ENCODE assay signal across 20 cellular contexts in the genomic region with DNA sequence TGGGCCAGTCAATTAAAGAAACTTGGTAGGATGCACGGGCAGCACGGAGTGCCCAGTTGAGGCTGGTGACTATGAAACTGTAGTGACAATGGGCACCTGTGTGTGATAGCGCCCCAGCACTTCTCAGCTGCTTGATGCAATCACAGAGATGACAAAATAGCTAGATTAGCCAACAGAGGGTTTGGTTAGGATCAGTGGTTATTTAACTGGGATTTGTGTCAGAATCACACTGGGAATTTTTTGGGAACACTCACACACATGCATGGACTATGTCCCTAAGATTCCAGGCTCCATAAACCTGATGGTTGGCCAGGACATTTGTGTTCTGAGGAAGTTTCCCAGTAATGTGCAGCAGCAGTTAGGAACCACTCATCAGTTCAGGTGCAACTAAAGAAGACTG. TPM values are rescaled to one million over a fixed set of nuclear protein-coding genes. Genes with fewer than 3 reads are reported as not detected.
A peak's percentile ranks its signal among the peaks of the same experiment; 100 is the strongest.
DNase-seq lines count a peak whose midpoint lies in the region; ATAC-seq, FAIRE-seq and TF ChIP-seq lines count a peak whose summit lies in the region.
"Had no signal": no experiment of that assay in that cellular context is flagged by ENCODE, and none has a peak within 500 bp of the region (broad histone marks: within the 10 kb centered on the region; RNA-seq: fewer than 3 reads in every experiment).

No MANE protein-coding gene starts in this region.

- no peaks in the 10 kb centered on the region for H3K36me3 ChIP-seq in HepG2 (replicated peaks in 1 of 2; ENCODE audit: control insufficient read depth in 1 of 2, insufficient read depth in 2 of 2, low read length in 2 of 2)
- H3K36me3 ChIP-seq in right lobe of liver: no peaks in the 10 kb centered on the region
- H3K36me3 ChIP-seq: BLaER1 treated with 17β-estradiol and CSF1 and Interleukin-3, amounts not matched to agents 10 nM and 100 nM had no signal

- TF ChIP-seq POLR2A in HepG2 (IDR thresholded peaks at IDR 0.05; ENCODE audit: insufficient read depth in 1 of 2, low read depth in 2 of 2, low read length in 2 of 2): no peak
- no peak for TF ChIP-seq POLR2A in right lobe of liver (IDR thresholded peaks at IDR 0.05)

- TF ChIP-seq CTCF in HepG2 (CRISPR knock-in tag; IDR thresholded peaks at IDR 0.05) (no peak), right lobe of liver (IDR thresholded peaks at IDR 0.05) (peak in 1 of 4 donors; percentile 4), coronary artery (IDR thresholded peaks at IDR 0.05) (no peak)

- intact Hi-C loops in HepG2 (cut with micrococcal nuclease; ENCODE audit: unreplicated experiment) (no loop called here), right lobe of liver (cut with DNase I) (no loop called here)

- no peaks in the 10 kb centered on the region for H4K20me1 ChIP-seq in HepG2 (ENCODE audit: insufficient read depth, low read length)
- H4K20me1 ChIP-seq: BLaER1 treated with 17β-estradiol and CSF1 and Interleukin-3, amounts not matched to agents 10 nM and 100 nM had no signal

- WGBS in HepG2 (ENCODE audit: low lambda C conversion rate): 4% methylated on average over 3 of the region's 3 CpGs
- 51% methylated on average over 3 of the region's 3 CpGs for WGBS in right lobe of liver (ENCODE audit: insufficient coverage, low coverage, low lambda C conversion rate, missing lambda C conversion rate)

- no peak overlapping the region for H3K9ac ChIP-seq in HepG2 (ENCODE audit: insufficient read depth, low read depth, low read length)
- H3K9ac ChIP-seq: BLaER1 treated with 17β-estradiol and CSF1 and Interleukin-3, amounts not matched to agents 10 nM and 100 nM had no signal

- H2AFZ ChIP-seq in HepG2 (ENCODE audit: low read length): no peak overlapping the region

- FAIRE-seq in HTR-8/SVneo (lab: Jason Lieb, UNC) (peak; percentile 38), HepG2 (lab: Jason Lieb, UNC) (no peak)
- FAIRE-seq: A549, D721Med, G401.6, GM12878, GM12892, GM18507 had no signal

- no peaks in the 10 kb centered on the region for H3K9me3 ChIP-seq in HepG2 (ENCODE audit: low read length)
- H3K9me3 ChIP-seq in right lobe of liver: no peaks in the 10 kb centered on the region
- H3K9me3 ChIP-seq: A549; BLaER1 treated with 17β-estradiol and CSF1 and Interleukin-3, amounts not matched to agents 10 nM and 100 nM; Caco-2 had no signal

- TF ChIP-seq RAD21 in HepG2 (CRISPR knock-in tag; IDR thresholded peaks at IDR 0.05): no peak

- TF ChIP-seq EP300 in HepG2 (IDR thresholded peaks at IDR 0.05; ENCODE audit: low read depth in 2 of 2, low read length in 2 of 2) (no peak), HepG2 (CRISPR knock-in tag; IDR thresholded peaks at IDR 0.05; ENCODE audit: borderline replicate concordance) (no peak)

- in situ Hi-C loops in HepG2 (cut with HindIII; ENCODE audit: extremely low pct_ligation_motif_present, low pct_unique_long_range_greater_than_20kb): no loop called here

- no peak overlapping the region for H3K4me2 ChIP-seq in HepG2 (ENCODE audit: low read depth, low read length)
- H3K4me2 ChIP-seq: A549; BLaER1 treated with 17β-estradiol and CSF1 and Interleukin-3, amounts not matched to agents 10 nM and 100 nM had no signal

- H3K4me3 ChIP-seq in HepG2 (replicated peaks in 1 of 3; ENCODE audit: insufficient read depth in 1 of 3, low read depth in 2 of 3, low read length in 3 of 3): no peak overlapping the region
- no peak overlapping the region for H3K4me3 ChIP-seq in right lobe of liver
- no peak overlapping the region for H3K4me3 ChIP-seq in coronary artery
- H3K4me3 ChIP-seq: A549; BLaER1 treated with 17β-estradiol and CSF1 and Interleukin-3, amounts not matched to agents 10 nM and 100 nM; GM12878 had no signal

- peaks cover 0 to 7% of the 10 kb centered on the region in 2 experiments; a peak in 2 of 5 replicates for H3K27me3 ChIP-seq in HepG2 (ENCODE audit: control insufficient read depth in 1 of 2, insufficient read depth in 2 of 2, low read length in 2 of 2)
- no peaks in the 10 kb centered on the region for H3K27me3 ChIP-seq in right lobe of liver
- H3K27me3 ChIP-seq: BLaER1 treated with 17β-estradiol and CSF1 and Interleukin-3, amounts not matched to agents 10 nM and 100 nM had no signal

- no peak for DNase-seq in HTR-8/SVneo (ENCODE audit: insufficient read length, low spot score)
- peak; percentile 8 for DNase-seq in HepG2 (ENCODE audit: low spot score)
- peak in 1 of 3 donors; percentile 50 for DNase-seq in right lobe of liver
- no peak for DNase-seq in coronary artery (ENCODE audit: low spot score)
- DNase-seq: AML-193; Caco-2; Calu3; CD4-positive, alpha-beta T cell; CD8-positive, alpha-beta T cell; DMS79 treated with DMSO at 0.1 percent for 48 hours had no signal

- no TSS peak for BruUV-seq in HepG2 (replicated peaks; lab: Mats Ljungman, UMichigan)

- no peaks in the 10 kb centered on the region for H3K79me2 ChIP-seq in HepG2 (ENCODE audit: insufficient read depth, low read length)

- POLR2A ChIA-PET in HepG2 (lab: Yijun Ruan, JAX): no interaction called here

- ATAC-seq in HepG2 (peak; percentile 33; the same call in 1 of the 3 replicates), right lobe of liver (peak; percentile 75 to 93 (median 86)), HG03469 (IDR thresholded peaks at IDR 0.05; ENCODE audit: unreplicated experiment) (no peak)
- ATAC-seq: A549; CD8-positive, alpha-beta T cell; GM12878 had no signal

- peaks cover 33% of the 10 kb centered on the region for H3K4me1 ChIP-seq in HepG2 (ENCODE audit: insufficient read depth, low read length)
- H3K4me1 ChIP-seq in right lobe of liver: peaks cover 0 to 8% (median 0%) of the 10 kb centered on the region in 4 donors
- H3K4me1 ChIP-seq: A549; BLaER1 treated with 17β-estradiol and CSF1 and Interleukin-3, amounts not matched to agents 10 nM and 100 nM; Caco-2 had no signal

- CTCF ChIA-PET in HepG2 (lab: Yijun Ruan, JAX; ENCODE audit: low intra/inter-chr PET ratio, low total read pairs): no interaction called here

- H3K27ac ChIP-seq in HepG2 (ENCODE audit: extremely low read length, insufficient read depth, low read length) (no peak overlapping the region), right lobe of liver (no peak overlapping the region), coronary artery (no peak overlapping the region)
- H3K27ac ChIP-seq: 22Rv1; A549; BLaER1 treated with 17β-estradiol and CSF1 and Interleukin-3, amounts not matched to agents 10 nM and 100 nM; C4-2B had no signal

TF ChIP-seq in HepG2, 621 proteins besides CTCF, POLR2A, EP300 and RAD21:
- TF ChIP-seq CEBPB (IDR thresholded peaks at IDR 0.05; ENCODE audit: borderline replicate concordance, low read depth, low read length) (peak; percentile 35; the same call in 1 of the 2 replicates), ELF4 (CRISPR knock-in tag; IDR thresholded peaks at IDR 0.05; ENCODE audit: borderline replicate concordance) (no peak)

RNA-seq across cellular contexts. Expression of a gene that starts 51.2 kb away (rescaled TPM):
- total RNA-seq in HepG2 (2016; rRNA removed; fragmentation: Illumina TruSeq; extraction: Trizol) (24.5 and 31.2 TPM in 2 replicates), right lobe of liver (10 to 100 TPM; 17.2 to 43.6 (median 25.3) TPM)
- total RNA-seq in HepG2 (2016; cell fraction: cytosol; rRNA removed; fragmentation: Illumina TruSeq; extraction: Trizol; ENCODE audit: low read depth): 2.9 and 3.1 TPM in 2 replicates
- total RNA-seq in HepG2 (2016; cell fraction: insoluble cytoplasmic fraction; rRNA removed; fragmentation: Illumina TruSeq; extraction: Trizol): 25.6 and 31.0 TPM in 2 replicates
- total RNA-seq in HepG2 (2016; cell fraction: membrane; rRNA removed; fragmentation: Illumina TruSeq; extraction: Trizol): 7.0 and 8.7 TPM in 2 replicates
- 50.3 and 52.6 TPM in 2 replicates for total RNA-seq in HepG2 (2016; cell fraction: nucleus; rRNA removed; fragmentation: Illumina TruSeq; extraction: Trizol)
- 6.8 and 10.9 TPM in 2 replicates for polyA plus RNA-seq in HepG2 (2011; rRNA removed)
- polyA plus RNA-seq in HepG2 (2011; cell fraction: cytosol; rRNA removed): 4.0 and 9.7 TPM in 2 replicates
- polyA plus RNA-seq in HepG2 (2011; cell fraction: nucleus; rRNA removed): 9.9 and 23.8 TPM in 2 replicates
- polyA plus RNA-seq in HepG2 (2012): 20.7 and 21.6 TPM in 2 replicates
- polyA plus RNA-seq in HepG2 (2016; cell fraction: cytosol; fragmentation: Illumina TruSeq; extraction: Trizol; ENCODE audit: low read depth): 0.61 and 0.62 TPM in 2 replicates
- 20.3 and 24.6 TPM in 2 replicates for polyA plus RNA-seq in HepG2 (2016; cell fraction: insoluble cytoplasmic fraction; fragmentation: Illumina TruSeq; extraction: Trizol; ENCODE audit: low read depth)
- polyA plus RNA-seq in HepG2 (2016; cell fraction: membrane; fragmentation: Illumina TruSeq; extraction: Trizol; ENCODE audit: low read depth): 0.97 and 1.4 TPM in 2 replicates
- 29.5 and 31.8 TPM in 2 replicates for polyA plus RNA-seq in HepG2 (2016; cell fraction: nucleus; fragmentation: Illumina TruSeq; extraction: Trizol; ENCODE audit: insufficient read depth, low read depth)
- polyA minus RNA-seq in HepG2 (2011; rRNA and poly(A)+ RNA removed; ENCODE audit: low replicate concordance): 12.6 and 17.7 TPM in 2 replicates
- 12.2 and 17.8 TPM in 2 replicates for polyA minus RNA-seq in HepG2 (2011; cell fraction: cytosol; rRNA and poly(A)+ RNA removed)
- polyA minus RNA-seq in HepG2 (2011; cell fraction: nucleus; rRNA and poly(A)+ RNA removed): 106 and 124 TPM in 2 replicates
